ENCODE assay signal across 8 cellular contexts in the genomic region with DNA sequence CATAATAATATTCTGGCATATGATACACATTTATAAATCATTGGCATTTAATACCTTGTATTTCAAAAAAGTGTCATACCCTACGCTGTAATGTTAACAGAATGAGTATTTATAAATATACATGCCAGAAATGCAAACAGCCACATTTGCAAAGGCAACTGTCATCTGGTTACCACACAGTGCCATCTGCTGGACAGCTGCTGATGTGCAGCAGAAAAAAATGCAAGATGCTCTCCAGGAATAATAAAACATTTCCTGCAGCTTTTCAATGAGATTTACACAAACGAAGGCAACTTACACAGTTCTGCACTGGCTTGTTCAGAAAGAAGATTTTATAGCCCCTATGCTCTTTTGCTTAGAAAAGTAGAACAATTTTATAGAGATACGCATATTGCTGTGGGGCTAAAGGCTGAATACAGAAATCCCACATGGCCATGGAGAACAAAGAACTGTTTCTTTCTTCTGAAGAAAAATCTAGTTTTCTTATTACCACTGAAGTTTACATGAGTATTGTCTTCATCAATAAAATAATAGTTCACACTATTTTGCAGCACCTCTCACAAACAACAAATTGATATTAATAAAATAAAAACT.
DNase-seq lines count a peak whose midpoint lies in the region; ATAC-seq and TF ChIP-seq lines count a peak whose summit lies in the region.

No MANE protein-coding gene starts in this region.

- H3K4me3 Mint-ChIP-seq in neural progenitor cell, result no peak overlapping the region

- TF ChIP-seq CTCF in cardiac muscle cell (IDR thresholded peaks at IDR 0.05; ENCODE audit: low read depth, low read length), result peak; percentile 94
- TF ChIP-seq CTCF in neural progenitor cell (IDR thresholded peaks at IDR 0.05), result peak; percentile 99

- H3K27ac ChIP-seq in cardiac muscle cell, result no peak overlapping the region
- no peak overlapping the region for H3K27ac ChIP-seq in neural progenitor cell

- DNase-seq in cardiac muscle cell (ENCODE audit: low read depth in 1 of 2, low spot score in 1 of 2) (peak; percentile 66 to 72), Right ventricle myocardium inferior (ENCODE audit: missing footprints) (no peak), NCI-H774 (lab: John Stamatoyannopoulos, UW) (peak; percentile 56), activated T-cell treated with anti-CD3 and anti-CD28 coated beads for 4 hours (peak; percentile 49), fibroblast of gingiva (ENCODE audit: low read depth) (peak; percentile 38), neural progenitor cell (ENCODE audit: low spot score) (peak; percentile 60), stromal cell of bone marrow (ENCODE audit: low read depth) (peak; percentile 27)

- H3K27ac Mint-ChIP-seq in neural progenitor cell, result no peak overlapping the region

- no peak overlapping the region for H3K4me2 ChIP-seq in neural progenitor cell

- peaks cover 4% of the 10 kb centered on the region for H3K4me1 Mint-ChIP-seq in neural progenitor cell

- H3K36me3 ChIP-seq in cardiac muscle cell (no peaks in the 10 kb centered on the region), neural progenitor cell (no peaks in the 10 kb centered on the region)

- H3K27me3 Mint-ChIP-seq in neural progenitor cell (ENCODE audit: insufficient read depth, low read depth), result no peaks in the 10 kb centered on the region

- H3K4me3 ChIP-seq in cardiac muscle cell (no peak overlapping the region), neural progenitor cell (no peak overlapping the region)

- no peaks in the 10 kb centered on the region for H3K9me3 Mint-ChIP-seq in neural progenitor cell

- H3K27me3 ChIP-seq in cardiac muscle cell (no peaks in the 10 kb centered on the region), neural progenitor cell (no peaks in the 10 kb centered on the region)

- H3K4me1 ChIP-seq in cardiac muscle cell (ENCODE audit: low read depth) (no peaks in the 10 kb centered on the region), neural progenitor cell (no peaks in the 10 kb centered on the region)

- H3K9ac ChIP-seq in neural progenitor cell, result no peak overlapping the region

- ATAC-seq in Right ventricle myocardium inferior, result no peak
- ATAC-seq in HG03432 (IDR thresholded peaks at IDR 0.05; ENCODE audit: unreplicated experiment), result peak; percentile 73

- H3K79me2 ChIP-seq in neural progenitor cell (ENCODE audit: low read depth), result no peaks in the 10 kb centered on the region

- H2AFZ ChIP-seq in neural progenitor cell (replicated peaks), result no peak overlapping the region

- intact Hi-C loops in Right ventricle myocardium inferior (cut with DNase I), result loop anchor here (1.0 kb wide), 1 partner anchor 172 kb away; no protein-coding TSS in a partner anchor

- H3K36me3 Mint-ChIP-seq in neural progenitor cell, result no peaks in the 10 kb centered on the region

- no peaks in the 10 kb centered on the region for H3F3A ChIP-seq in neural progenitor cell (ENCODE audit: low read depth)

- H3K9me3 ChIP-seq in cardiac muscle cell (ENCODE audit: low read depth), result no peaks in the 10 kb centered on the region
- no peaks in the 10 kb centered on the region for H3K9me3 ChIP-seq in neural progenitor cell (ENCODE audit: low read depth)

- peaks cover 9% of the 10 kb centered on the region for H4K20me1 ChIP-seq in neural progenitor cell (ENCODE audit: low read depth)
